ENCODE assay signal across 8 cellular contexts in genomic region chr10:71888623-71889387, GRCh38. TPM values are rescaled to one million over a fixed set of nuclear protein-coding genes. Genes with fewer than 3 reads are reported as not detected.
A peak's percentile ranks its signal among the peaks of the same experiment; 100 is the strongest.
DNase-seq lines count a peak whose midpoint lies in the region; ATAC-seq and TF ChIP-seq lines count a peak whose summit lies in the region.

No MANE protein-coding gene starts in this region.

- no peaks in the 10 kb centered on the region for H3K9me3 Mint-ChIP-seq in T-cell

- TF ChIP-seq CTCF in astrocyte of the cerebellum (IDR thresholded peaks at IDR 0.05; ENCODE audit: low read depth, low read length, missing control alignments): peak; percentile 10

- peak; percentile 88 for ATAC-seq in GM21786 (IDR thresholded peaks at IDR 0.05; ENCODE audit: unreplicated experiment)
- ATAC-seq in T-cell (replicated peaks in 1 of 4): peak; percentile 85 to 96 (median 94)

- no peaks in the 10 kb centered on the region for H3K36me3 Mint-ChIP-seq in T-cell

- peaks cover 10 to 18% (median 11%) of the 10 kb centered on the region in 3 donors for H3K4me1 Mint-ChIP-seq in T-cell

- H3K4me3 ChIP-seq in astrocyte of the cerebellum (ENCODE audit: low read depth, low read length): peak overlapping the region; percentile 41

- H3K4me3 Mint-ChIP-seq in T-cell: peak overlapping the region; percentile 78 to 84 (median 81)

- DNase-seq in GM04504 (ENCODE audit: low read depth) (peak; percentile 54), KBM-7 (peak; percentile 94), T-cell (peak in 33 of 34 experiments; percentile 11 to 71 (median 32)), astrocyte of the cerebellum (ENCODE audit: low read depth) (peak; percentile 23), hypothalamus (lab: John Stamatoyannopoulos, UW) (peak in 50 of 51 donors; percentile 10 to 89 (median 78)), renal cortical epithelial cell (ENCODE audit: low read depth) (peak; percentile 90)
- DNase-seq in central memory CD4-positive, alpha-beta T cell: no peak

- in situ Hi-C loops in KBM-7 (cut with MboI; ENCODE audit: low pct_unique_long_range_greater_than_20kb, low sequenced_read_pairs): no loop called here
- in situ Hi-C loops in astrocyte of the cerebellum (cut with HindIII; ENCODE audit: low sequenced_read_pairs): loop anchor here (25.0 kb wide), 1 partner anchor 423 kb away; no protein-coding TSS in a partner anchor

- peaks cover 0 to 13% of the 10 kb centered on the region in 2 donors for H3K27me3 Mint-ChIP-seq in T-cell

- CTCF ChIA-PET in T-cell (lab: Charles Lee): no interaction called here

- peak overlapping the region; percentile 36 to 48 for H3K27ac Mint-ChIP-seq in T-cell

- POLR2A ChIA-PET in T-cell (lab: Charles Lee): no interaction called here

RNA-seq across cellular contexts. Expression of gene PSAP, which starts 37.8 kb away (rescaled TPM):
- total RNA-seq in T-cell (100 to 1,000 TPM; 155 to 208 (median 190) TPM), renal cortical epithelial cell (787 and 1,464 TPM in 2 replicates)
